Comparison of ENCODE assay signal across 18 cellular contexts in the genomic region with DNA sequence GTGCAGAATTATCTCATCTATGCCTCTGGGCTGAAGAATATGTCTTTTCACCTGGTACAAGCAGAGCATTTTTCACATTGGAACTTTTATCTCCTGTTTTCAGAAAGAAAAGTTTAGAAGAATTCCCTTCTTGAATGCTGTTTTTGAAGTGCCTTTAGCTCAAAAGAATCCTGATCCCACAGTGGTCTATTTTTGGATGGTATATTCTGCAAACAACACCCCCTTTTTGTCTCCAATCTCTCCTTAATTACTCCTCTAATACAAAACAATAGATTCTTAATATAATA. TPM values are rescaled to one million over a fixed set of nuclear protein-coding genes. Genes with fewer than 3 reads are reported as not detected.
DNase-seq lines count a peak whose midpoint lies in the region; ATAC-seq, FAIRE-seq and TF ChIP-seq lines count a peak whose summit lies in the region.
"Had no signal": no experiment of that assay in that cellular context is flagged by ENCODE, and none has a peak within 500 bp of the region (broad histone marks: within the 10 kb centered on the region; RNA-seq: fewer than 3 reads in every experiment).

No MANE protein-coding gene starts in this region.

- H3K9me3 Mint-ChIP-seq in type B pancreatic cell (no peaks in the 10 kb centered on the region), T-cell (no peaks in the 10 kb centered on the region)
- H3K9me3 Mint-ChIP-seq: central memory CD8-positive, alpha-beta T cell; T-helper 1 cell treated with Interleukin-12 subunit alpha and Interleukin-12 subunit beta and Interleukin-4 antibody, amounts not matched to agents 30 μg/mL and 1 μg/mL, for 36 hours had no signal

- TF ChIP-seq RAD21 in HepG2 (CRISPR knock-in tag; IDR thresholded peaks at IDR 0.05) (no peak), K562 (CRISPR knock-in tag; conservative IDR thresholded peaks at IDR 0.05 in 1 of 2, IDR thresholded peaks at IDR 0.05 in 1 of 2) (no peak)

- FAIRE-seq in HepG2 (lab: Jason Lieb, UNC) = no peak
- FAIRE-seq in K562 (lab: Jason Lieb, UNC) = no peak
- FAIRE-seq: GM12892 had no signal

- no peaks in the 10 kb centered on the region for H4K20me1 ChIP-seq in HepG2 (ENCODE audit: insufficient read depth, low read length)
- peaks cover 11% of the 10 kb centered on the region for H4K20me1 ChIP-seq in K562 (replicated peaks; ENCODE audit: control insufficient read depth, insufficient read depth, low read length)

- ATAC-seq in HepG2 (no peak), right lobe of liver (no peak), K562 (no peak), T-cell (replicated peaks in 1 of 4) (no peak)

- in situ Hi-C loops in HepG2 (cut with HindIII; ENCODE audit: extremely low pct_ligation_motif_present, low pct_unique_long_range_greater_than_20kb) = no loop called here
- in situ Hi-C loops in K562 (cut with MboI) = loop anchor here (5.0 kb wide), 1 partner anchor 1808 kb away; a partner anchor contains a TSS

- no TSS peak for BruUV-seq in HepG2 (replicated peaks; lab: Mats Ljungman, UMichigan)
- BruUV-seq in K562 (replicated peaks; lab: Mats Ljungman, UMichigan) = no TSS peak

- peak overlapping the region; percentile 93 for H3K27ac ChIP-seq in HepG2 (ENCODE audit: extremely low read length, insufficient read depth, low read length)
- H3K27ac ChIP-seq in right lobe of liver = no peak overlapping the region
- H3K27ac ChIP-seq in K562 (ENCODE audit: extremely low read depth, low read depth, low read length) = peak overlapping the region; percentile 99
- H3K27ac ChIP-seq: right atrium auricular region had no signal

- H3K27me3 Mint-ChIP-seq in type B pancreatic cell (peaks cover 4% of the 10 kb centered on the region), T-cell (peaks cover 0 to 2% of the 10 kb centered on the region in 2 donors)
- H3K27me3 Mint-ChIP-seq: central memory CD8-positive, alpha-beta T cell had no signal

- H3K9ac ChIP-seq in HepG2 (ENCODE audit: insufficient read depth, low read depth, low read length) = no peak overlapping the region
- H3K9ac ChIP-seq in NT2/D1 (ENCODE audit: insufficient read length, low read depth) = peak overlapping the region; percentile 74
- peak overlapping the region in 1 of 2 experiments; percentile 94; a peak in 3 of 4 replicates for H3K9ac ChIP-seq in K562 (ENCODE audit: insufficient read depth in 1 of 2, low read depth in 2 of 2, low read length in 2 of 2)

- H3K4me1 ChIP-seq in HepG2 (ENCODE audit: insufficient read depth, low read length) (peaks cover 53% of the 10 kb centered on the region), right lobe of liver (peaks cover 0 to 23% (median 13%) of the 10 kb centered on the region in 4 donors), NT2/D1 (ENCODE audit: insufficient read depth, insufficient read length) (no peaks in the 10 kb centered on the region), K562 (replicated peaks in 1 of 2; ENCODE audit: control insufficient read depth in 2 of 2, insufficient read depth in 2 of 2, low read length in 2 of 2) (peaks cover 18 to 29% of the 10 kb centered on the region in 2 experiments)

- H3K4me3 ChIP-seq in HepG2 (replicated peaks in 1 of 3; ENCODE audit: insufficient read depth in 1 of 3, low read depth in 2 of 3, low read length in 3 of 3) (no peak overlapping the region), right lobe of liver (no peak overlapping the region), NT2/D1 (ENCODE audit: insufficient read length, low read depth) (no peak overlapping the region), K562 (peak overlapping the region; percentile 61)
- H3K4me3 ChIP-seq: right atrium auricular region had no signal

- H3K4me3 Mint-ChIP-seq in type B pancreatic cell (peak overlapping the region; percentile 62), T-cell (no peak overlapping the region)
- H3K4me3 Mint-ChIP-seq: central memory CD8-positive, alpha-beta T cell had no signal

- H3K27ac Mint-ChIP-seq in type B pancreatic cell = peak overlapping the region; percentile 80
- no peak overlapping the region for H3K27ac Mint-ChIP-seq in T-cell

- H3K36me3 ChIP-seq in HepG2 (replicated peaks in 1 of 2; ENCODE audit: control insufficient read depth in 1 of 2, insufficient read depth in 2 of 2, low read length in 2 of 2) = no peaks in the 10 kb centered on the region
- no peaks in the 10 kb centered on the region for H3K36me3 ChIP-seq in right lobe of liver
- H3K36me3 ChIP-seq in NT2/D1 (ENCODE audit: insufficient read depth, insufficient read length, low read length) = no peaks in the 10 kb centered on the region
- H3K36me3 ChIP-seq in K562 (ENCODE audit: control insufficient read depth, insufficient read depth, low read length) = peaks cover 7% of the 10 kb centered on the region; the same call in 1 of the 3 replicates
- H3K36me3 ChIP-seq: right atrium auricular region had no signal

- POLR2A ChIA-PET in HepG2 (lab: Yijun Ruan, JAX) = interaction anchor here (4.2 to 12.3 kb wide), 3 partner anchors 15 to 94 kb away, joined by 24 to 322 read pairs (median 84); a partner anchor contains a TSS
- POLR2A ChIA-PET in K562 (lab: Yijun Ruan, JAX) = interaction anchor here (0.6 to 13.8 kb wide), 13 partner anchors 9 to 228 kb away, joined by 3 to 597 read pairs (median 149); a partner anchor contains a TSS
- POLR2A ChIA-PET in T-cell (lab: Charles Lee) = interaction anchor here (3.5 to 15.4 kb wide), 5 partner anchors 8 to 95 kb away, joined by 23 to 682 read pairs (median 62); a partner anchor contains a TSS

- H3K27me3 ChIP-seq in HepG2 (ENCODE audit: control insufficient read depth in 1 of 2, insufficient read depth in 2 of 2, low read length in 2 of 2) = no peaks in the 10 kb centered on the region; a peak in 1 of 5 replicates
- H3K27me3 ChIP-seq in right lobe of liver = no peaks in the 10 kb centered on the region
- H3K27me3 ChIP-seq in NT2/D1 (ENCODE audit: insufficient read depth, insufficient read length) = no peaks in the 10 kb centered on the region
- no peaks in the 10 kb centered on the region for H3K27me3 ChIP-seq in K562 (ENCODE audit: control insufficient read depth in 2 of 2, insufficient read depth in 2 of 2, low read length in 2 of 2)
- H3K27me3 ChIP-seq: right atrium auricular region had no signal

- H3K9me3 ChIP-seq in HepG2 (ENCODE audit: low read length) (no peaks in the 10 kb centered on the region), right lobe of liver (no peaks in the 10 kb centered on the region), NT2/D1 (ENCODE audit: insufficient read depth, low read length) (no peaks in the 10 kb centered on the region), K562 (replicated peaks; ENCODE audit: control insufficient read depth, insufficient read depth, low read depth, low read length) (no peaks in the 10 kb centered on the region)
- H3K9me3 ChIP-seq: right atrium auricular region had no signal

- H3K4me2 ChIP-seq in HepG2 (ENCODE audit: low read depth, low read length) (no peak overlapping the region), K562 (ENCODE audit: insufficient read depth, low read length) (peak overlapping the region; percentile 99)

- no peaks in the 10 kb centered on the region for H3K9me1 ChIP-seq in K562 (ENCODE audit: control insufficient read depth, insufficient read depth, low read length)

- no peak for TF ChIP-seq EP300 in HepG2 (IDR thresholded peaks at IDR 0.05; ENCODE audit: low read depth in 2 of 2, low read length in 2 of 2)
- TF ChIP-seq EP300 in HepG2 (CRISPR knock-in tag; IDR thresholded peaks at IDR 0.05; ENCODE audit: borderline replicate concordance) = no peak
- no peak for TF ChIP-seq EP300 in K562 (IDR thresholded peaks at IDR 0.05; ENCODE audit: low read length)

- no peaks in the 10 kb centered on the region for H3K79me2 ChIP-seq in HepG2 (ENCODE audit: insufficient read depth, low read length)
- H3K79me2 ChIP-seq in K562 (ENCODE audit: control insufficient read depth, insufficient read depth, low read length) = peaks cover 79% of the 10 kb centered on the region

- H3K36me3 Mint-ChIP-seq in type B pancreatic cell (no peaks in the 10 kb centered on the region), T-cell (no peaks in the 10 kb centered on the region)

- CTCF ChIA-PET in HepG2 (lab: Yijun Ruan, JAX; ENCODE audit: low intra/inter-chr PET ratio, low total read pairs) = no interaction called here
- CTCF ChIA-PET in K562 (lab: Yijun Ruan, JAX; ENCODE audit: low intra/inter-chr PET ratio) = no interaction called here
- CTCF ChIA-PET in T-cell (lab: Charles Lee) = interaction anchor here in 1 of 2 donors (1.5 kb wide), 1 partner anchor 14 kb away, joined by 5 read pairs; a partner anchor contains a TSS

- DNase-seq in HepG2 (ENCODE audit: low spot score) = no peak
- no peak for DNase-seq in right lobe of liver
- no peak for DNase-seq in NT2/D1 (ENCODE audit: low read depth, low spot score)
- peak in 1 of 4 experiments; percentile 51 for DNase-seq in K562 (ENCODE audit: extremely low read depth in 1 of 4, low spot score in 3 of 4)
- DNase-seq in type B pancreatic cell (ENCODE audit: extremely low spot score, unreplicated experiment) = no peak
- DNase-seq in GM03348 (ENCODE audit: low spot score) = no peak
- DNase-seq in T-cell = no peak
- DNase-seq in NCI-H524 treated with DMSO at 0.1 percent for 48 hours (lab: John Stamatoyannopoulos, UW) = no peak
- DNase-seq: activated CD4-positive, alpha-beta T cell treated with anti-CD3 and anti-CD28 coated beads, Interleukin-2, amount 50 U/mL, for 4 hours; activated naive CD4-positive, alpha-beta T cell; DMS79 treated with DMSO at 0.1 percent for 48 hours; kidney glomerular epithelial cell; NCI-H2171; stimulated activated CD4-positive, alpha-beta T cell treated with anti-CD3 and anti-CD28 coated beads, Interleukin-2, amount 100 ng/mL, for 48 hours had no signal

- TF ChIP-seq CTCF in HepG2 (CRISPR knock-in tag; IDR thresholded peaks at IDR 0.05) (no peak), right lobe of liver (IDR thresholded peaks at IDR 0.05) (no peak), K562 (IDR thresholded peaks at IDR 0.05 in 2 of 3, conservative IDR thresholded peaks at IDR 0.05 in 1 of 3; ENCODE audit: insufficient read depth in 2 of 3, low read depth in 1 of 3, low read length in 3 of 3) (no peak), type B pancreatic cell (conservative IDR thresholded peaks at IDR 0.05) (no peak)

- no peak overlapping the region for H2AFZ ChIP-seq in HepG2 (ENCODE audit: low read length)
- no peak overlapping the region for H2AFZ ChIP-seq in K562 (ENCODE audit: low read depth, low read length)

- TF ChIP-seq POLR2A in HepG2 (IDR thresholded peaks at IDR 0.05; ENCODE audit: insufficient read depth in 1 of 2, low read depth in 2 of 2, low read length in 2 of 2) (no peak), right lobe of liver (IDR thresholded peaks at IDR 0.05) (no peak), K562 (conservative IDR thresholded peaks at IDR 0.05) (no peak)

- peaks cover 41% of the 10 kb centered on the region for H3K4me1 Mint-ChIP-seq in type B pancreatic cell (ENCODE audit: unreplicated experiment)
- H3K4me1 Mint-ChIP-seq in T-cell = peaks cover 57 to 70% (median 64%) of the 10 kb centered on the region in 3 donors

- intact Hi-C loops in HepG2 (cut with micrococcal nuclease; ENCODE audit: unreplicated experiment) = loop anchor here (10.0 kb wide), 1 partner anchor 505 kb away; a partner anchor contains a TSS
- intact Hi-C loops in right lobe of liver (cut with DNase I) = no loop called here
- intact Hi-C loops in K562 (cut with micrococcal nuclease) = loop anchor here (10.0 kb wide), 1 partner anchor 1255 kb away; a partner anchor contains a TSS

RNA-seq across cellular contexts. Expression of a gene that starts 57.7 kb away (rescaled TPM):
- total RNA-seq in HepG2 (2016; rRNA removed; fragmentation: Illumina TruSeq; extraction: Trizol) (1.9 and 3.7 TPM in 2 replicates), right lobe of liver (10 to 100 TPM in 5 of 6 experiments, 1 to 10 TPM in 1; 8.9 to 20.7 (median 15.8) TPM), K562 (2014; rRNA removed) (0.14 and 0.73 TPM in 2 replicates), K562 (2014; rRNA removed; fragmentation: Illumina TruSeq; extraction: Trizol) (0.76 and 1.1 TPM in 2 replicates), K562 (2015; rRNA removed; fragmentation: Illumina TruSeq; extraction: Trizol) (1.2 and 1.3 TPM in 2 replicates), K562 (2021) (0.58 and 0.98 TPM in 2 replicates), type B pancreatic cell (ENCODE audit: low replicate concordance) (2.2 and 2.6 TPM in 2 replicates), T-cell (1 to 10 TPM; 1.0 to 2.4 (median 1.8) TPM)
- total RNA-seq in HepG2 (2016; cell fraction: cytosol; rRNA removed; fragmentation: Illumina TruSeq; extraction: Trizol; ENCODE audit: low read depth) = 0.18 and 0.51 TPM in 2 replicates
- total RNA-seq in HepG2 (2016; cell fraction: insoluble cytoplasmic fraction; rRNA removed; fragmentation: Illumina TruSeq; extraction: Trizol) = 1.9 and 4.9 TPM in 2 replicates
- total RNA-seq in HepG2 (2016; cell fraction: membrane; rRNA removed; fragmentation: Illumina TruSeq; extraction: Trizol) = 0.41 and 0.49 TPM in 2 replicates
- total RNA-seq in HepG2 (2016; cell fraction: nucleus; rRNA removed; fragmentation: Illumina TruSeq; extraction: Trizol) = 3.5 and 4.2 TPM in 2 replicates
- polyA plus RNA-seq in HepG2 (2011; rRNA removed) (5.7 and 6.3 TPM in 2 replicates), K562 (2011; rRNA removed) (0.54 and 1.1 TPM in 2 replicates), K562 (2014; fragmentation: Illumina TruSeq; extraction: Trizol) (0.78 and 0.89 TPM in 2 replicates), K562 (2014; fragmentation: Nextera tagmentation; extraction: Ambion mirVana) (under 1 TPM; 0.17 to 0.31 TPM), K562 (2014; rRNA removed) (0.84 and 1.2 TPM in 2 replicates)
- 5.3 and 5.8 TPM in 2 replicates for polyA plus RNA-seq in HepG2 (2011; cell fraction: cytosol; rRNA removed)
- polyA plus RNA-seq in HepG2 (2011; cell fraction: nucleus; rRNA removed) = 3.7 and 5.3 TPM in 2 replicates
- 2.4 and 3.5 TPM in 2 replicates for polyA plus RNA-seq in HepG2 (2012)
- 0.24 and 0.26 TPM in 2 replicates for polyA plus RNA-seq in HepG2 (2016; cell fraction: cytosol; fragmentation: Illumina TruSeq; extraction: Trizol; ENCODE audit: low read depth)
- 1.4 and 2.1 TPM in 2 replicates for polyA plus RNA-seq in HepG2 (2016; cell fraction: insoluble cytoplasmic fraction; fragmentation: Illumina TruSeq; extraction: Trizol; ENCODE audit: low read depth)
- polyA plus RNA-seq in HepG2 (2016; cell fraction: membrane; fragmentation: Illumina TruSeq; extraction: Trizol; ENCODE audit: low read depth) = 0.29 and 0.86 TPM in 2 replicates
- 7.7 and 8.2 TPM in 2 replicates for polyA plus RNA-seq in HepG2 (2016; cell fraction: nucleus; fragmentation: Illumina TruSeq; extraction: Trizol; ENCODE audit: insufficient read depth, low read depth)
- 13.4 and 32.5 TPM in 2 replicates for polyA minus RNA-seq in HepG2 (2011; rRNA and poly(A)+ RNA removed; ENCODE audit: low replicate concordance)
- polyA minus RNA-seq in HepG2 (2011; cell fraction: cytosol; rRNA and poly(A)+ RNA removed) = 2.2 and 5.5 TPM in 2 replicates
- polyA minus RNA-seq in HepG2 (2011; cell fraction: nucleus; rRNA and poly(A)+ RNA removed) = 3.3 and 4.0 TPM in 2 replicates
- total RNA-seq in K562 (2011; cell fraction: chromatin; rRNA removed; ENCODE audit: low replicate concordance) = 2.3 and 3.3 TPM in 2 replicates
- total RNA-seq in K562 (2011; cell fraction: nucleolus; rRNA removed) = 1.3 and 2.2 TPM in 2 replicates
- total RNA-seq in K562 (2011; cell fraction: nucleoplasm; rRNA removed) = 2.1 and 3.3 TPM in 2 replicates
- polyA plus RNA-seq in K562 (2011; cell fraction: cytosol; rRNA removed) = 0.66 and 0.88 TPM in 2 replicates
- 0.65 and 0.95 TPM in 2 replicates for polyA plus RNA-seq in K562 (2011; cell fraction: nucleus; rRNA removed)
- polyA plus RNA-seq in K562 (2012) = 1.8 and 2.4 TPM in 2 replicates
- polyA minus RNA-seq in K562 (2011; rRNA and poly(A)+ RNA removed) = 1.3 and 1.7 TPM in 2 replicates
- 0.95 TPM in 1 of 2 replicates, not detected in the other for polyA minus RNA-seq in K562 (2011; cell fraction: cytosol; rRNA and poly(A)+ RNA removed)
- polyA minus RNA-seq in K562 (2011; cell fraction: nucleus; rRNA and poly(A)+ RNA removed) = 0.44 and 0.94 TPM in 2 replicates

Comparison
In these comparisons a context has a peak if more than half of its experiments do, and no peak if none do; other contexts are left out.
1. H3K27ac ChIP-seq: peak in HepG2 (single experiment) and K562 (single experiment); none in right lobe of liver (0 of 3).
2. intact Hi-C loops: an anchor here in HepG2 (10.0 kb wide) and K562 (10.0 kb wide); none called in right lobe of liver.